ENCODE assay signal across 27 cellular contexts in the genomic region with DNA sequence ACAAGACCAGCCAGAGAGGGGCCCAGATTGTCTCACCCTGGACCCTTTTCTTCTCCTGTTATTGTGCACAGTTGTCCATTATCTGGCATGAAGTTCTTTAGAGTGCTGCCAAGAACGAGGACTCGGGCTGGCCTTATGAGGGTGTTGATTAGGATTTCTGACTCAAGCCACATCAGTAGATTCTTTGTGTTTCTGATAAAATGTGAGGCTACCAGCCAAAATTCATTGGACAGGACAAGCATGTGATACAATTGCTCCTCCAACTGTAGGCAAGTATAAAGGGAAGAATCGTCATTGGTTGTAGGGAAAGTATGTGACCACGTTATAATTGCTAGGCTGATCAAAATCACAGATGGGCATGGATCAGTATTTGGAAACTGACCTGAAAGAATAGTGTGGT.
"Had no signal": no experiment of that assay in that cellular context is flagged by ENCODE, and none has a peak within 500 bp of the region (broad histone marks: within the 10 kb centered on the region; RNA-seq: fewer than 3 reads in every experiment).

No MANE protein-coding gene starts in this region.

- DNase-seq: activated CD4-positive, alpha-beta T cell treated with anti-CD3 and anti-CD28 coated beads for 1 hour; activated CD4-positive, alpha-beta T cell treated with anti-CD3 and anti-CD28 coated beads for 48 hours; activated CD4-positive, CD25-positive, alpha-beta regulatory T cell; activated CD8-positive, alpha-beta T cell treated with anti-CD3 and anti-CD28 coated beads for 36 hours; activated effector memory CD4-positive, alpha-beta T cell treated with Interleukin-2 at 50 U/mL for 16 hours; activated naive CD4-positive, alpha-beta T cell treated with anti-CD3 and anti-CD28 coated beads, Interleukin-2, amount 10 ng/mL, durations not matched to agents 7 days and 5 days; activated naive CD8-positive, alpha-beta T cell treated with anti-CD3 and anti-CD28 coated beads, Interleukin-2, amount 50 U/mL, for 24 hours; activated T-cell treated with anti-CD3 and anti-CD28 coated beads, Interleukin-2, amount 50 U/mL, for 24 hours; brain microvascular endothelial cell; IMR-90; NCI-H1092 treated with DMSO at 0.1 percent for 48 hours; NCI-H1417; NCI-H146; NCI-H187; NCI-H2029 treated with DMSO at 0.1 percent for 48 hours; NCI-H2107; NCI-H2171; NCI-H510A; NCI-H526; NCI-H748 treated with DMSO at 0.1 percent for 48 hours; NK-92 treated with Interleukin-12 subunit alpha and Interleukin-12 subunit beta, amount 100 ng/mL, for 24 hours; PC-3; Peyer's patch; RPMI8226; T1000; WERI-Rb-1 had no signal

- ATAC-seq: activated CD8-positive, alpha-beta T cell treated with anti-CD3 and anti-CD28 coated beads for 36 hours; activated naive CD8-positive, alpha-beta T cell treated with anti-CD3 and anti-CD28 coated beads, Interleukin-2, amount 50 U/mL, for 24 hours; K562; PC-3 had no signal
